In the genomic region with DNA sequence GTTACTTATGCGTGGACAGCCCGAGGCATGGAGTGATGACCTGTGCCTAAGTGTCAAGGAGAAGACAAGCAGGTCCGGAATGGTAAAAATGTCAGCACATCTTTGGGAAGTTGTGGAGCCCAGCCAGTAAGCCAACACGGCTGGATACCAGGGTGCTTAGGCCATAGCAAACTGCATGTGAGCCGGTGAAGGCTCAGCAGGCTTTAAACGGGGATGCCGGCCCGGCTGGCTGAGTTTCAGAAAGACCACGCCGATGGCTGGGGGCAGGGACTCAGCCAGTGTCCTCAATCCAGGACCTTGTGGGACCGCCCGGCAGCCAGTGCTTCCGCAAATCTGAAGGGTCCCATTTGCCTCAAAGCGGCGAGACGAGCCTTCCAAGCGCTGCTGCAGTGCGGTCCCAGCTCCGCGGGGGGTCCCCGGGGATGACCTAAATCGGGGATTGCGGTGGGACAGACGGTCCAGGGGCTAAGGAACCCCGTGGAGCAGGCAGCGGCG, we compare ENCODE assay signal across 8 cellular contexts. TPM values are rescaled to one million over a fixed set of nuclear protein-coding genes. Genes with fewer than 3 reads are reported as not detected.
DNase-seq lines count a peak whose midpoint lies in the region; ATAC-seq and TF ChIP-seq lines count a peak whose summit lies in the region.

No MANE protein-coding gene starts in this region.

- H3K4me1 ChIP-seq in SK-N-SH (ENCODE audit: control insufficient read depth in 1 of 2, insufficient read depth in 2 of 2, low read depth in 1 of 2, low read length in 1 of 2), result peaks cover 13 to 21% of the 10 kb centered on the region in 2 experiments; a peak in 2 of 4 replicates
- H3K4me1 ChIP-seq in Karpas-422 (ENCODE audit: low read length), result no peaks in the 10 kb centered on the region

- DNase-seq in SK-N-SH (no peak), MCF 10A (ENCODE audit: unreplicated experiment) (no peak), left kidney (ENCODE audit: low read depth, low spot score) (peak; percentile 69), hepatic stellate cell (ENCODE audit: low spot score) (no peak), Karpas-422 (no peak)

- H3K9ac ChIP-seq in SK-N-SH (no peak overlapping the region), Karpas-422 (ENCODE audit: low read length) (no peak overlapping the region)

- peaks cover 16% of the 10 kb centered on the region for H3K4me1 Mint-ChIP-seq in MCF 10A (ENCODE audit: insufficient read depth, unreplicated experiment)

- H2AFZ ChIP-seq in SK-N-SH (ENCODE audit: low read depth) (peak overlapping the region; percentile 96; the same call in 1 of the 2 replicates), Karpas-422 (ENCODE audit: low read length) (no peak overlapping the region)

- H3K4me3 ChIP-seq in SK-N-SH (ENCODE audit: low read depth in 2 of 2, low read length in 1 of 2) (peak overlapping the region in 1 of 2 experiments; percentile 77; a peak in 1 of 4 replicates), Karpas-422 (ENCODE audit: low read length) (no peak overlapping the region)

- TF ChIP-seq CTCF in SK-N-SH (IDR thresholded peaks at IDR 0.05) (no peak), MCF 10A (IDR thresholded peaks at IDR 0.05; ENCODE audit: unreplicated experiment) (no peak)

- H3K79me2 ChIP-seq in SK-N-SH (ENCODE audit: insufficient read depth) (peaks cover 31% of the 10 kb centered on the region), Karpas-422 (ENCODE audit: low read length) (no peaks in the 10 kb centered on the region)

- H4K20me1 ChIP-seq in SK-N-SH (ENCODE audit: insufficient read depth) (peaks cover 28% of the 10 kb centered on the region), Karpas-422 (ENCODE audit: insufficient read depth, low read depth, low read length) (no peaks in the 10 kb centered on the region)

- CTCF ChIA-PET in SK-N-SH (lab: Yijun Ruan, JAX), result no interaction called here
- CTCF ChIA-PET in MCF 10A (lab: Yijun Ruan, JAX), result interaction anchor here (0.6 to 1.3 kb wide), 4 partner anchors 101 to 374 kb away, joined by 3 to 4 read pairs (median 4); no protein-coding TSS in a partner anchor

- H3K9me2 ChIP-seq in SK-N-SH, result no peaks in the 10 kb centered on the region
- H3K9me2 ChIP-seq in Karpas-422 (replicated peaks; ENCODE audit: insufficient read depth, low read length), result no peaks in the 10 kb centered on the region

- H3K4me3 Mint-ChIP-seq in MCF 10A (ENCODE audit: unreplicated experiment), result peak overlapping the region; percentile 77

- no peaks in the 10 kb centered on the region for H3K27me3 Mint-ChIP-seq in MCF 10A (ENCODE audit: insufficient read depth, unreplicated experiment)

- 80% methylated on average over 5 of the region's 27 CpGs for WGBS in SK-N-SH (ENCODE audit: low lambda C conversion rate)

- no peak for TF ChIP-seq RAD21 in SK-N-SH (IDR thresholded peaks at IDR 0.05; ENCODE audit: low read length)

- H3K9me3 ChIP-seq in SK-N-SH (no peaks in the 10 kb centered on the region), Karpas-422 (ENCODE audit: low read length) (no peaks in the 10 kb centered on the region)

- intact Hi-C loops in MCF 10A (cut with micrococcal nuclease), result loop anchor here (10.0 kb wide), 1 partner anchor 182 kb away; no protein-coding TSS in a partner anchor

- no peaks in the 10 kb centered on the region for H3F3A ChIP-seq in SK-N-SH (replicated peaks; ENCODE audit: insufficient read depth)

- H3K9me3 Mint-ChIP-seq in MCF 10A (ENCODE audit: unreplicated experiment), result no peaks in the 10 kb centered on the region

- POLR2A ChIA-PET in SK-N-SH (lab: Yijun Ruan, JAX) (no interaction called here), MCF 10A (lab: Yijun Ruan, JAX) (interaction anchor here (0.8 kb wide), 1 partner anchor 22 kb away, joined by 3 read pairs; no protein-coding TSS in a partner anchor)

- no peak overlapping the region for H3K27ac ChIP-seq in SK-N-SH (ENCODE audit: low read depth in 2 of 2, low read length in 1 of 2)
- H3K27ac ChIP-seq in temporal lobe (ENCODE audit: low read depth, low read length), result peak overlapping the region; percentile 45
- no peak overlapping the region for H3K27ac ChIP-seq in Karpas-422 (ENCODE audit: low read length)

- no TSS peak for BruUV-seq in MCF 10A (replicated peaks; lab: Mats Ljungman, UMichigan)

- no peak overlapping the region for H3K27ac Mint-ChIP-seq in MCF 10A (ENCODE audit: low read depth, unreplicated experiment)

- H3K36me3 Mint-ChIP-seq in MCF 10A (ENCODE audit: insufficient read depth, unreplicated experiment), result no peaks in the 10 kb centered on the region

- H3K36me3 ChIP-seq in SK-N-SH (replicated peaks in 1 of 2; ENCODE audit: control insufficient read depth in 1 of 2, insufficient read depth in 2 of 2, low read length in 1 of 2) (no peaks in the 10 kb centered on the region), Karpas-422 (ENCODE audit: insufficient read depth, low read length) (no peaks in the 10 kb centered on the region)

- ATAC-seq in SK-N-SH treated with all-trans-retinoic acid at 6 μM for 48 hours (no peak), HG03457 (IDR thresholded peaks at IDR 0.05; ENCODE audit: unreplicated experiment) (no peak)

- no peak for TF ChIP-seq EP300 in SK-N-SH (IDR thresholded peaks at IDR 0.05; ENCODE audit: borderline replicate concordance in 1 of 2, low read depth in 1 of 2, low read length in 1 of 2)

- H3K4me2 ChIP-seq in SK-N-SH, result peak overlapping the region; percentile 76; the same call in 1 of the 2 replicates
- H3K4me2 ChIP-seq in Karpas-422 (ENCODE audit: low read depth, low read length, poor library complexity, severe bottlenecking), result no peak overlapping the region

- no peaks in the 10 kb centered on the region for H3K27me3 ChIP-seq in SK-N-SH (ENCODE audit: insufficient read depth)
- no peaks in the 10 kb centered on the region for H3K27me3 ChIP-seq in Karpas-422 (ENCODE audit: low read length)

TF ChIP-seq in SK-N-SH, 30 proteins besides CTCF, POLR2A, EP300 and RAD21:
- TF ChIP-seq SIN3A (IDR thresholded peaks at IDR 0.05; ENCODE audit: borderline replicate concordance, low read depth, low read length) (no peak), RCOR1 (IDR thresholded peaks at IDR 0.05; ENCODE audit: low read length) (no peak), RFX5 (IDR thresholded peaks at IDR 0.05; ENCODE audit: low read length) (no peak), FOXM1 (IDR thresholded peaks at IDR 0.05; ENCODE audit: low read depth) (no peak), RXRA (IDR thresholded peaks at IDR 0.05; ENCODE audit: borderline replicate concordance, low read depth) (no peak), POLR2AphosphoS5 (IDR thresholded peaks at IDR 0.05; ENCODE audit: low read depth, low read length) (no peak), TEAD4 (IDR thresholded peaks at IDR 0.05; ENCODE audit: borderline replicate concordance, insufficient read depth) (no peak), NRF1 (IDR thresholded peaks at IDR 0.05; ENCODE audit: low read depth, low read length) (no peak), NFIC (IDR thresholded peaks at IDR 0.05; ENCODE audit: borderline replicate concordance) (no peak)

TF ChIP-seq in SK-N-SH treated with all-trans-retinoic acid at 6 μM for 48 hours, 23 proteins besides CTCF, POLR2A, EP300 and RAD21:
- TF ChIP-seq ZNF70 (CRISPR knock-in tag; IDR thresholded peaks at IDR 0.05) (no peak), TOX (CRISPR knock-in tag; IDR thresholded peaks at IDR 0.05; ENCODE audit: borderline replicate concordance) (no peak)
- TF ChIP-seq, protein P1, sequence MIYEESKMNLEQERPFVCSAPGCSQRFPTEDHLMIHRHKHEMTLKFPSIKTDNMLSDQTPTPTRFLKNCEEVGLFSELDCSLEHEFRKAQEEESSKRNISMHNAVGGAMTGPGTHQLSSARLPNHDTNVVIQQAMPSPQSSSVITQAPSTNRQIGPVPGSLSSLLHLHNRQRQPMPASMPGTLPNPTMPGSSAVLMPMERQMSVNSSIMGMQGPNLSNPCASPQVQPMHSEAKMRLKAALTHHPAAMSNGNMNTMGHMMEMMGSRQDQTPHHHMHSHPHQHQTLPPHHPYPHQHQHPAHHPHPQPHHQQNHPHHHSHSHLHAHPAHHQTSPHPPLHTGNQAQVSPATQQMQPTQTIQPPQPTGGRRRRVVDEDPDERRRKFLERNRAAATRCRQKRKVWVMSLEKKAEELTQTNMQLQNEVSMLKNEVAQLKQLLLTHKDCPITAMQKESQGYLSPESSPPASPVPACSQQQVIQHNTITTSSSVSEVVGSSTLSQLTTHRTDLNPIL (CRISPR knock-in tag; IDR thresholded peaks at IDR 0.05; ENCODE audit: low read depth), result no peak

RNA-seq across cellular contexts. Expression of a gene that starts 0.9 kb away (rescaled TPM):
- polyA plus RNA-seq in SK-N-SH (2012; rRNA removed), result 8.8 and 9.4 TPM in 2 replicates
- polyA plus RNA-seq in SK-N-SH (2012; cell fraction: cytosol; rRNA removed), result 4.9 and 7.6 TPM in 2 replicates
- 9.4 and 9.9 TPM in 2 replicates for polyA plus RNA-seq in SK-N-SH (2012; cell fraction: nucleus; rRNA removed)
- total RNA-seq in MCF 10A (2022) (41.3 and 42.4 TPM in 2 replicates), temporal lobe (35.2 TPM)
- total RNA-seq in Karpas-422 (2014; rRNA removed; shearing (Covaris generic); ENCODE audit: low replicate concordance), result not detected in 2 replicates

Comparison
In these comparisons a context has a peak if more than half of its experiments do, and no peak if none do; other contexts are left out.
1. RNA of a gene that starts 0.9 kb away (total RNA-seq): 41.3 to 42.4 TPM in MCF 10A and 35.2 TPM in temporal lobe (single experiment); not detected in Karpas-422; every median in the first group is over 10 times any median in the second.